Comparison of ENCODE assay signal across 26 cellular contexts in genomic region chr3:152102410-152102809, GRCh38.
"Had no signal": no experiment of that assay in that cellular context is flagged by ENCODE, and none has a peak within 500 bp of the region (broad histone marks: within the 10 kb centered on the region; RNA-seq: fewer than 3 reads in every experiment).

No MANE protein-coding gene starts in this region.

- H3K36me3 ChIP-seq: ascending aorta, breast epithelium, cardiac muscle cell, colonic mucosa, esophagus squamous epithelium, gastroesophageal sphincter had no signal

- H3K4me3 ChIP-seq: ascending aorta, breast epithelium, cardiac muscle cell, colonic mucosa, esophagus squamous epithelium, gastroesophageal sphincter had no signal

- H3K4me1 ChIP-seq: ascending aorta, breast epithelium, colonic mucosa had no signal

- DNase-seq: activated CD4-positive, alpha-beta memory T cell treated with anti-CD3 and anti-CD28 coated beads for 36 hours; activated CD4-positive, alpha-beta T cell treated with anti-CD3 and anti-CD28 coated beads for 36 hours; activated CD4-positive, alpha-beta T cell treated with anti-CD3 and anti-CD28 coated beads, Interleukin-2, amount 10 ng/mL, durations not matched to agents 24 days and 14 days; activated CD4-positive, CD25-positive, alpha-beta regulatory T cell; activated CD4-positive, CD25-positive, alpha-beta regulatory T cell treated with anti-CD3 and anti-CD28 coated beads, Interleukin-2, amount 50 U/mL, for 72 hours; activated CD8-positive, alpha-beta memory T cell treated with anti-CD3 and anti-CD28 coated beads, Interleukin-2, amount 10 ng/mL, durations not matched to agents 7 days and 5 days; activated CD8-positive, alpha-beta memory T cell treated with anti-CD3 and anti-CD28 coated beads, Interleukin-2, amount 50 U/mL, for 4 hours; activated CD8-positive, alpha-beta T cell treated with anti-CD3 and anti-CD28 coated beads, Interleukin-2, amount 10 ng/mL, durations not matched to agents 7 days and 5 days; activated effector memory CD4-positive, alpha-beta T cell treated with anti-CD3 and anti-CD28 coated beads, Interleukin-2, amount 50 U/mL, for 16 hours; activated naive CD4-positive, alpha-beta T cell; activated naive CD4-positive, alpha-beta T cell treated with anti-CD3 and anti-CD28 coated beads, Interleukin-2, amount 10 ng/mL, durations not matched to agents 7 days and 5 days; activated naive CD8-positive, alpha-beta T cell treated with anti-CD3 and anti-CD28 coated beads, Interleukin-2, amount 10 ng/mL, durations not matched to agents 7 days and 5 days; activated T-cell treated with anti-CD3 and anti-CD28 coated beads, Interleukin-2, amount 50 U/mL, for 1 hour; activated T-cell treated with anti-CD3 and anti-CD28 coated beads, Interleukin-2, amount 50 U/mL, for 48 hours; central memory CD4-positive, alpha-beta T cell; cerebellar nuclear complex; colonic mucosa; effector CD8-positive, alpha-beta T cell; esophagus squamous epithelium; foreskin melanocyte; T-helper 2 cell had no signal

- H3K27me3 ChIP-seq: ascending aorta, breast epithelium, cardiac muscle cell, colonic mucosa, esophagus squamous epithelium, gastroesophageal sphincter had no signal

- H3K27ac ChIP-seq: ascending aorta, breast epithelium, cardiac muscle cell, colonic mucosa, epithelial cell of prostate, esophagus squamous epithelium, gastroesophageal sphincter had no signal
